ENCODE assay signal across 1 cellular context in genomic region chr11:126480410-126481302, GRCh38.
A peak's percentile ranks its signal among the peaks of the same experiment; 100 is the strongest.
TF ChIP-seq lines count a peak whose summit lies in the region.

No MANE protein-coding gene starts in this region.

TF ChIP-seq in HEK293, 187 proteins besides CTCF, POLR2A, EP300 and RAD21 (continued from another document):
- no peak for TF ChIP-seq ZNF280C (tag by site-specific recombination; IDR thresholded peaks at IDR 0.05)
- TF ChIP-seq ZNF23 (tag by site-specific recombination; IDR thresholded peaks at IDR 0.05; ENCODE audit: borderline replicate concordance), result no peak
- no peak for TF ChIP-seq ATF2 (tag by site-specific recombination; IDR thresholded peaks at IDR 0.05; ENCODE audit: low read depth)
- no peak for TF ChIP-seq ZNF19 (tag by site-specific recombination; IDR thresholded peaks at IDR 0.05; ENCODE audit: low read depth)
- TF ChIP-seq ZBTB6 (tag by site-specific recombination; IDR thresholded peaks at IDR 0.05), result no peak
- TF ChIP-seq, protein P1, sequence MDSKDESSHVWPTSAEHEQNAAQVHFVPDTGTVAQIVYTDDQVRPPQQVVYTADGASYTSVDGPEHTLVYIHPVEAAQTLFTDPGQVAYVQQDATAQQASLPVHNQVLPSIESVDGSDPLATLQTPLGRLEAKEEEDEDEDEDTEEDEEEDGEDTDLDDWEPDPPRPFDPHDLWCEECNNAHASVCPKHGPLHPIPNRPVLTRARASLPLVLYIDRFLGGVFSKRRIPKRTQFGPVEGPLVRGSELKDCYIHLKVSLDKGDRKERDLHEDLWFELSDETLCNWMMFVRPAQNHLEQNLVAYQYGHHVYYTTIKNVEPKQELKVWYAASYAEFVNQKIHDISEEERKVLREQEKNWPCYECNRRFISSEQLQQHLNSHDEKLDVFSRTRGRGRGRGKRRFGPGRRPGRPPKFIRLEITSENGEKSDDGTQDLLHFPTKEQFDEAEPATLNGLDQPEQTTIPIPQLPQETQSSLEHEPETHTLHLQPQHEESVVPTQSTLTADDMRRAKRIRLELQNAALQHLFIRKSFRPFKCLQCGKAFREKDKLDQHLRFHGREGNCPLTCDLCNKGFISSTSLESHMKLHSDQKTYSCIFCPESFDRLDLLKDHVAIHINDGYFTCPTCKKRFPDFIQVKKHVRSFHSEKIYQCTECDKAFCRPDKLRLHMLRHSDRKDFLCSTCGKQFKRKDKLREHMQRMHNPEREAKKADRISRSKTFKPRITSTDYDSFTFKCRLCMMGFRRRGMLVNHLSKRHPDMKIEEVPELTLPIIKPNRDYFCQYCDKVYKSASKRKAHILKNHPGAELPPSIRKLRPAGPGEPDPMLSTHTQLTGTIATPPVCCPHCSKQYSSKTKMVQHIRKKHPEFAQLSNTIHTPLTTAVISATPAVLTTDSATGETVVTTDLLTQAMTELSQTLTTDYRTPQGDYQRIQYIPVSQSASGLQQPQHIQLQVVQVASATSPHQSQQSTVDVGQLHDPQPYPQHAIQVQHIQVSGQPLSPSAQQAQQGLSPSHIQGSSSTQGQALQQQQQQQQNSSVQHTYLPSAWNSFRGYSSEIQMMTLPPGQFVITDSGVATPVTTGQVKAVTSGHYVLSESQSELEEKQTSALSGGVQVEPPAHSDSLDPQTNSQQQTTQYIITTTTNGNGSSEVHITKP (tag by site-specific recombination; IDR thresholded peaks at IDR 0.05), result peak; percentile 63
- TF ChIP-seq, protein P2, sequence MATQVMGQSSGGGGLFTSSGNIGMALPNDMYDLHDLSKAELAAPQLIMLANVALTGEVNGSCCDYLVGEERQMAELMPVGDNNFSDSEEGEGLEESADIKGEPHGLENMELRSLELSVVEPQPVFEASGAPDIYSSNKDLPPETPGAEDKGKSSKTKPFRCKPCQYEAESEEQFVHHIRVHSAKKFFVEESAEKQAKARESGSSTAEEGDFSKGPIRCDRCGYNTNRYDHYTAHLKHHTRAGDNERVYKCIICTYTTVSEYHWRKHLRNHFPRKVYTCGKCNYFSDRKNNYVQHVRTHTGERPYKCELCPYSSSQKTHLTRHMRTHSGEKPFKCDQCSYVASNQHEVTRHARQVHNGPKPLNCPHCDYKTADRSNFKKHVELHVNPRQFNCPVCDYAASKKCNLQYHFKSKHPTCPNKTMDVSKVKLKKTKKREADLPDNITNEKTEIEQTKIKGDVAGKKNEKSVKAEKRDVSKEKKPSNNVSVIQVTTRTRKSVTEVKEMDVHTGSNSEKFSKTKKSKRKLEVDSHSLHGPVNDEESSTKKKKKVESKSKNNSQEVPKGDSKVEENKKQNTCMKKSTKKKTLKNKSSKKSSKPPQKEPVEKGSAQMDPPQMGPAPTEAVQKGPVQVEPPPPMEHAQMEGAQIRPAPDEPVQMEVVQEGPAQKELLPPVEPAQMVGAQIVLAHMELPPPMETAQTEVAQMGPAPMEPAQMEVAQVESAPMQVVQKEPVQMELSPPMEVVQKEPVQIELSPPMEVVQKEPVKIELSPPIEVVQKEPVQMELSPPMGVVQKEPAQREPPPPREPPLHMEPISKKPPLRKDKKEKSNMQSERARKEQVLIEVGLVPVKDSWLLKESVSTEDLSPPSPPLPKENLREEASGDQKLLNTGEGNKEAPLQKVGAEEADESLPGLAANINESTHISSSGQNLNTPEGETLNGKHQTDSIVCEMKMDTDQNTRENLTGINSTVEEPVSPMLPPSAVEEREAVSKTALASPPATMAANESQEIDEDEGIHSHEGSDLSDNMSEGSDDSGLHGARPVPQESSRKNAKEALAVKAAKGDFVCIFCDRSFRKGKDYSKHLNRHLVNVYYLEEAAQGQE (tag by site-specific recombination; IDR thresholded peaks at IDR 0.05), result no peak
- peak; percentile 57 for TF ChIP-seq ZBTB11 (tag by site-specific recombination; conservative IDR thresholded peaks at IDR 0.05; ENCODE audit: low read depth)
- no peak for TF ChIP-seq ZSCAN23 (tag by site-specific recombination; IDR thresholded peaks at IDR 0.05)
- TF ChIP-seq OVOL3 (tag by site-specific recombination; IDR thresholded peaks at IDR 0.05), result no peak
